ENCODE assay signal across 24 cellular contexts in genomic region chr6:153012856-153013255, GRCh38.
"Had no signal": no experiment of that assay in that cellular context is flagged by ENCODE, and none has a peak within 500 bp of the region (broad histone marks: within the 10 kb centered on the region; RNA-seq: fewer than 3 reads in every experiment).

No MANE protein-coding gene starts in this region.

- DNase-seq: colonic mucosa; effector memory CD4-positive, alpha-beta T cell; erythroblast; esophagus squamous epithelium; foreskin melanocyte; glutamatergic neuron; heart right ventricle; hypothalamus; left ventricle myocardium superior; lower lobe of right lung; naive B cell; spleen; stimulated activated CD4-positive, alpha-beta T cell treated with anti-CD3 and anti-CD28 coated beads, Interleukin-4, amount 100 ng/mL, for 4 hours; stimulated activated naive CD8-positive, alpha-beta T cell treated with anti-CD3 and anti-CD28 coated beads, Interleukin-15, Interleukin-2, amounts not matched to agents 100 U/mL and 50 U/mL, for 24 hours; substantia nigra; upper lobe of left lung had no signal

- H3K9me3 ChIP-seq: colonic mucosa, esophagus squamous epithelium, heart right ventricle, lower lobe of right lung, spleen, thoracic aorta, tibial nerve, upper lobe of left lung had no signal

- H3K4me1 Mint-ChIP-seq: naive B cell; neural crest cell; stimulated activated memory B cell treated with anti-CD40 and anti-IgM and Interleukin-4, amounts not matched to agents 10 μg/mL and 1 μg/mL and 100 μg/mL, for 72 hours had no signal

- H3K9me3 Mint-ChIP-seq: naive B cell; natural killer cell treated with Interleukin-12 subunit alpha and Interleukin-12 subunit beta and Interleukin-15 and Interleukin-18, amount 100 ng/mL, for 72 hours; neural crest cell; stimulated activated memory B cell treated with anti-CD40 and anti-IgM and Interleukin-4, amounts not matched to agents 10 μg/mL and 1 μg/mL and 100 μg/mL, for 72 hours had no signal

- H3K36me3 Mint-ChIP-seq: naive B cell; natural killer cell treated with Interleukin-12 subunit alpha and Interleukin-12 subunit beta and Interleukin-15 and Interleukin-18, amount 100 ng/mL, for 72 hours; stimulated activated memory B cell treated with anti-CD40 and anti-IgM and Interleukin-4, amounts not matched to agents 10 μg/mL and 1 μg/mL and 100 μg/mL, for 72 hours had no signal

- H3K27ac ChIP-seq: colonic mucosa, esophagus squamous epithelium, heart right ventricle, lower lobe of right lung, parathyroid adenoma, spleen, thoracic aorta, tibial nerve, upper lobe of left lung had no signal

- H3K27me3 ChIP-seq: colonic mucosa, esophagus squamous epithelium, heart right ventricle, tibial nerve, upper lobe of left lung had no signal

- H3K9ac ChIP-seq: parathyroid adenoma had no signal

- H3K27ac Mint-ChIP-seq: naive B cell; natural killer cell treated with Interleukin-12 subunit alpha and Interleukin-12 subunit beta and Interleukin-15 and Interleukin-18, amount 100 ng/mL, for 72 hours; progenitor cell of endocrine pancreas; stimulated activated memory B cell treated with anti-CD40 and anti-IgM and Interleukin-4, amounts not matched to agents 10 μg/mL and 1 μg/mL and 100 μg/mL, for 72 hours had no signal

- H3K4me3 Mint-ChIP-seq: naive B cell; natural killer cell treated with Interleukin-12 subunit alpha and Interleukin-12 subunit beta and Interleukin-15 and Interleukin-18, amount 100 ng/mL, for 72 hours; neural crest cell; stimulated activated memory B cell treated with anti-CD40 and anti-IgM and Interleukin-4, amounts not matched to agents 10 μg/mL and 1 μg/mL and 100 μg/mL, for 72 hours had no signal

- H3K79me2 ChIP-seq: parathyroid adenoma had no signal

- H2AFZ ChIP-seq: parathyroid adenoma had no signal

- H3K27me3 Mint-ChIP-seq: natural killer cell treated with Interleukin-12 subunit alpha and Interleukin-12 subunit beta and Interleukin-15 and Interleukin-18, amount 100 ng/mL, for 72 hours; progenitor cell of endocrine pancreas had no signal

- H3K4me1 ChIP-seq: colonic mucosa, esophagus squamous epithelium, heart right ventricle, lower lobe of right lung, parathyroid adenoma, tibial nerve, upper lobe of left lung had no signal

- H3K4me3 ChIP-seq: colonic mucosa, esophagus squamous epithelium, heart right ventricle, lower lobe of right lung, spleen, thoracic aorta, tibial nerve, upper lobe of left lung had no signal

- H3K36me3 ChIP-seq: colonic mucosa, esophagus squamous epithelium, heart right ventricle, lower lobe of right lung, spleen, thoracic aorta, tibial nerve, upper lobe of left lung had no signal

- ATAC-seq: heart right ventricle; left ventricle myocardium superior; lower lobe of right lung; natural killer cell treated with Interleukin-12 subunit alpha and Interleukin-12 subunit beta and Interleukin-15 and Interleukin-18, amount 100 ng/mL, for 72 hours; sciatic nerve; stimulated activated memory B cell treated with anti-CD40 and anti-IgM and Interleukin-4, amounts not matched to agents 10 μg/mL and 1 μg/mL and 100 μg/mL, for 72 hours; stimulated activated naive CD8-positive, alpha-beta T cell treated with anti-CD3 and anti-CD28 coated beads, Interleukin-15, Interleukin-2, amounts not matched to agents 100 U/mL and 50 U/mL, for 24 hours had no signal
